Comparison of ENCODE assay signal across 1 cellular context in the genomic region with DNA sequence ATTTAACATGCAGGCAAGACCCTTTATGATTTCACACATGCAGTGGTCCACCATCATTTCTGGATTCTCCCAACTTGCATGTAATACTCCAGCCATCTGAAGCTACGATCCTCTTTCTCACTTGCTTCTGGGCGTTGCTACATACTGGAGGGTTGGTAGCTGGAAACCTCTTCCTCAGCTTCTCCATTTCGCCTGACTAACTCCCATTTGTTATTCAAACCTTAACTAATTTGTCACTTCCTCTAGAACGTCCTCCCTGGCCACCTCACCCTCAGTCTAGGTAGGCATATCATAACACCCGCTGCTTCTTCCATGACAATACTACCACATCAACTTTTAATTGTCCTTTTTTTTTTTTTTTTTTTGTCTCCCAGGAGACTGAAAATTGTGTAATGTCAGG.
TF ChIP-seq lines count a peak whose summit lies in the region.

No MANE protein-coding gene starts in this region.

TF ChIP-seq in H1, 55 proteins besides CTCF, POLR2A, EP300 and RAD21 (continued from another document):
- TF ChIP-seq TAF1 (IDR thresholded peaks at IDR 0.05; ENCODE audit: low read depth, low read length) (no peak), JUND (IDR thresholded peaks at IDR 0.05; ENCODE audit: low read length) (no peak), GABPA (IDR thresholded peaks at IDR 0.05; ENCODE audit: borderline replicate concordance, insufficient read depth, low read length) (no peak), SUZ12 (IDR thresholded peaks at IDR 0.05; ENCODE audit: low read length) (no peak), HDAC2 (IDR thresholded peaks at IDR 0.05; ENCODE audit: borderline replicate concordance in 1 of 2, low read depth in 2 of 2, low read length in 2 of 2) (no peak), KDM5A (IDR thresholded peaks at IDR 0.05; ENCODE audit: low read length) (no peak), JUN (IDR thresholded peaks at IDR 0.05; ENCODE audit: low read depth, low read length) (no peak), SP2 (IDR thresholded peaks at IDR 0.05; ENCODE audit: low read length) (no peak)
TF ChIP-seq in H1: peak in this region for 0.
